8 cellular contexts compared by ENCODE assay signal in genomic region chr11:33016654-33017053, GRCh38. TPM values are rescaled to one million over a fixed set of nuclear protein-coding genes. Genes with fewer than 3 reads are reported as not detected.
DNase-seq lines count a peak whose midpoint lies in the region; ATAC-seq and TF ChIP-seq lines count a peak whose summit lies in the region.

No MANE protein-coding gene starts in this region.

- H3F3A ChIP-seq in GM23248 (ENCODE audit: insufficient read depth), result peaks cover 18% of the 10 kb centered on the region

- H3K4me3 ChIP-seq in GM23248 (peak overlapping the region; percentile 89), SK-N-MC (peak overlapping the region; percentile 79), fibroblast of pulmonary artery (replicated peaks; ENCODE audit: low read depth, low read length) (peak overlapping the region; percentile 61), rectal smooth muscle tissue (ENCODE audit: low read length) (peak overlapping the region; percentile 68)

- no peak for ATAC-seq in GM21367 (IDR thresholded peaks at IDR 0.05; ENCODE audit: unreplicated experiment)

- H3K9ac ChIP-seq in GM23248 (peak overlapping the region; percentile 71), SK-N-MC (ENCODE audit: insufficient read length) (no peak overlapping the region), rectal smooth muscle tissue (ENCODE audit: low read length) (no peak overlapping the region)

- H3K27ac ChIP-seq in GM23248 (peak overlapping the region; percentile 51), SK-N-MC (no peak overlapping the region), rectal smooth muscle tissue (ENCODE audit: low read depth, low read length) (no peak overlapping the region)

- H3K9me2 ChIP-seq in GM23248 (ENCODE audit: insufficient read depth), result no peaks in the 10 kb centered on the region

- 38 to 44% methylated on average over 4 of the region's 4 CpGs for WGBS in GM23248 (ENCODE audit: low coverage in 1 of 2, low lambda C conversion rate in 2 of 2, missing lambda C conversion rate in 2 of 2), 2 experiments

- H3K9me3 ChIP-seq in GM23248 (ENCODE audit: low read depth) (no peaks in the 10 kb centered on the region), SK-N-MC (ENCODE audit: low read depth, low read length) (no peaks in the 10 kb centered on the region)

- peak; percentile 19 for DNase-seq in GM23248
- no peak for DNase-seq in SK-N-MC (ENCODE audit: low read depth, low spot score)
- no peak for DNase-seq in fibroblast of pulmonary artery (ENCODE audit: low read depth)
- no peak for DNase-seq in epidermal melanocyte (ENCODE audit: insufficient read length, low spot score)
- no peak for DNase-seq in SW 1271 (lab: John Stamatoyannopoulos, UW)
- no peak for DNase-seq in NCI-H748 (lab: John Stamatoyannopoulos, UW; ENCODE audit: unreplicated experiment)

- TF ChIP-seq CTCF in fibroblast of pulmonary artery (IDR thresholded peaks at IDR 0.05; ENCODE audit: low read length, missing control alignments), result no peak

- H3K4me2 ChIP-seq in GM23248 (ENCODE audit: unreplicated experiment), result peak overlapping the region; percentile 90

- H3K79me2 ChIP-seq in GM23248 (ENCODE audit: insufficient read depth), result peaks cover 46% of the 10 kb centered on the region

- peaks cover 19% of the 10 kb centered on the region for H3K4me1 ChIP-seq in GM23248 (ENCODE audit: insufficient read depth)
- no peaks in the 10 kb centered on the region for H3K4me1 ChIP-seq in rectal smooth muscle tissue (ENCODE audit: control insufficient read depth, insufficient read depth, low read length)

- no peaks in the 10 kb centered on the region for H4K20me1 ChIP-seq in GM23248 (ENCODE audit: insufficient read depth)

- in situ Hi-C loops in GM23248 (cut with MboI), result no loop called here

- H3K36me3 ChIP-seq in GM23248 (ENCODE audit: low read depth), result no peaks in the 10 kb centered on the region
- H3K36me3 ChIP-seq in SK-N-MC (ENCODE audit: insufficient read depth, low read length), result no peaks in the 10 kb centered on the region
- no peaks in the 10 kb centered on the region for H3K36me3 ChIP-seq in rectal smooth muscle tissue (ENCODE audit: control insufficient read depth, insufficient read depth, low read length)

- H2AFZ ChIP-seq in GM23248, result peak overlapping the region; percentile 93

- H3K27me3 ChIP-seq in GM23248 (replicated peaks; ENCODE audit: insufficient read depth) (no peaks in the 10 kb centered on the region), rectal smooth muscle tissue (ENCODE audit: control insufficient read depth, insufficient read depth, low read length) (no peaks in the 10 kb centered on the region)

RNA-seq across cellular contexts. Expression of gene DEPDC7, which starts 1.0 kb away (rescaled TPM):
- 4.8 and 5.3 TPM in 2 replicates for total RNA-seq in GM23248 (2014; rRNA removed; shearing (Covaris generic))
- 9.7 and 9.9 TPM in 2 replicates for polyA plus RNA-seq in GM23248 (2016; fragmentation: Nextera tagmentation; extraction: Ambion mirVana)

RNA-seq across cellular contexts. Expression of gene TCP11L1, which starts 22.7 kb away (rescaled TPM):
- 39.8 and 42.6 TPM in 2 replicates for total RNA-seq in GM23248 (2014; rRNA removed; shearing (Covaris generic))
- polyA plus RNA-seq in GM23248 (2016; fragmentation: Nextera tagmentation; extraction: Ambion mirVana), result 23.4 and 25.4 TPM in 2 replicates
